In the genomic region with DNA sequence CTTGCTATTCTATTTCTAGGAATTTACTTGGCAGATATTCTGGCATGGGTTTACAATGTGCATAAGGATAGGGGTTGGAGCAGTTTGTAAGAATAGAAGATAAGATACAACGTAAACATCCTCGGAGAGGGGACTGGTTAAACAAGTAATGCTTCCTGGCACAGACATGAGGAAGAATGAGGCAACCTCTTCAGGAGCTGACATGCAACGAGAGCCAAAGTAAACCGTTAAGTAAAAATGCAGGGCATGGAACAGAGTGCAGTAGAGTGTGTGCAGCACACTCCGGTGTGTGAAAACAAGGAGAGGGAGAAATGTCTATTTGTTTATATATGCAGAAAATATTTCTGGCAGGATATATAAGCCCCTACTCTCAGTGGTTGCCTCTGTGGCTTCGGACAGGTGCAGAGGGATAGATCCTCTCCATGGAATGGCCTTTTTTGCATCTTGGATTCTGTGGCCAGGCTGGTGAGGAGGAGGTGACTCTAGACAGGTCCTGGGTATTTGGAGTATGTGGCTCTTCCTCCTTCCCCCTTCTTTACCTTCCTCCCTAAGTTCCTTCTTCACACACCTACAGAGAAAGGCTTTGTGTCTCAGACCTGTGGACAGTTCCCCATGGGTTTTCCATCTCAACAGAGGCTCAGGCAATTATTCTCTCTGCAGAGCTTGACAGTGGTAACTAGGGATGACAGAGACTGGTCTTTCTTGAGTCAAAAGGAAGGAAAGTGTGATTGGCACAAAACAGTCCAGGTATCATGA, we compare ENCODE assay signal across 1 cellular context.
TF ChIP-seq lines count a peak whose summit lies in the region.

No MANE protein-coding gene starts in this region.

TF ChIP-seq in neural cell, 6 proteins besides CTCF, POLR2A, EP300 and RAD21:
- TF ChIP-seq REST (IDR thresholded peaks at IDR 0.05; ENCODE audit: borderline replicate concordance): no peak
- TF ChIP-seq EZH2 (IDR thresholded peaks at IDR 0.05; ENCODE audit: borderline replicate concordance, insufficient read depth, low read length, poor library complexity, severe bottlenecking): no peak
- no peak for TF ChIP-seq POLR2AphosphoS5 (IDR thresholded peaks at IDR 0.05)
- TF ChIP-seq TAF1 (IDR thresholded peaks at IDR 0.05; ENCODE audit: low read depth): no peak
- no peak for TF ChIP-seq SMC3 (conservative IDR thresholded peaks at IDR 0.05; ENCODE audit: poor library complexity)
- TF ChIP-seq MXI1 (conservative IDR thresholded peaks at IDR 0.05; ENCODE audit: poor library complexity, severe bottlenecking): no peak
TF ChIP-seq in neural cell: peak in this region for 0.
